1 cellular context compared by ENCODE assay signal in the genomic region with DNA sequence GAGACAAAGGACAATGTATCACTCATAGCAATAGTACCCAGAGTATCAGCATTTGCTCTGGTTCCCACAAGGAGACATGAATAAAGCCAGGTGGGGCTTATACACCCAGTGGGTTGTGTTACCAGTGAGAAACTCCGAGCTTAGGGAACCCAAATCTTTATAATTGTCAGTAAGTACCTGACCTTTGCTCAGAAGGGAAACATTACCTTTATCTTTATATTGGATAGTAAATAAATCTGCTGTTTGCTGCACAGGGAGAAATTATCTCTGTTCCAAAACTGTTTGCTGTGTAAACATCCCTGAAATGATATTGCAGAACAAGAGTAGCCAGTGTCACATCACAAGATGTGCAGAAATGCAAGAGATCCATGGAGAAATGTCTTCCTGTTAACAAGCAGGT.
A peak's percentile ranks its signal among the peaks of the same experiment; 100 is the strongest.
TF ChIP-seq lines count a peak whose summit lies in the region.

No MANE protein-coding gene starts in this region.

TF ChIP-seq in HepG2, 621 proteins besides CTCF, POLR2A, EP300 and RAD21 (continued from another document):
- no peak for TF ChIP-seq SPEN (CRISPR knock-in tag; IDR thresholded peaks at IDR 0.05; ENCODE audit: low read depth)
- TF ChIP-seq, protein P1, sequence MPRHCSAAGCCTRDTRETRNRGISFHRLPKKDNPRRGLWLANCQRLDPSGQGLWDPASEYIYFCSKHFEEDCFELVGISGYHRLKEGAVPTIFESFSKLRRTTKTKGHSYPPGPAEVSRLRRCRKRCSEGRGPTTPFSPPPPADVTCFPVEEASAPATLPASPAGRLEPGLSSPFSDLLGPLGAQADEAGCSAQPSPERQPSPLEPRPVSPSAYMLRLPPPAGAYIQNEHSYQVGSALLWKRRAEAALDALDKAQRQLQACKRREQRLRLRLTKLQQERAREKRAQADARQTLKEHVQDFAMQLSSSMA (CRISPR knock-in tag; IDR thresholded peaks at IDR 0.05), result no peak
- TF ChIP-seq BRCA1 (CRISPR knock-in tag; IDR thresholded peaks at IDR 0.05), result no peak
- TF ChIP-seq GTF3A (CRISPR knock-in tag; conservative IDR thresholded peaks at IDR 0.05), result no peak
- no peak for TF ChIP-seq KDM1A (CRISPR knock-in tag; IDR thresholded peaks at IDR 0.05)
- TF ChIP-seq NPAS2 (CRISPR knock-in tag; IDR thresholded peaks at IDR 0.05; ENCODE audit: borderline replicate concordance), result no peak
- no peak for TF ChIP-seq AGO1 (IDR thresholded peaks at IDR 0.05; ENCODE audit: low read depth, low read length, poor library complexity, severe bottlenecking)
- TF ChIP-seq, protein P2, sequence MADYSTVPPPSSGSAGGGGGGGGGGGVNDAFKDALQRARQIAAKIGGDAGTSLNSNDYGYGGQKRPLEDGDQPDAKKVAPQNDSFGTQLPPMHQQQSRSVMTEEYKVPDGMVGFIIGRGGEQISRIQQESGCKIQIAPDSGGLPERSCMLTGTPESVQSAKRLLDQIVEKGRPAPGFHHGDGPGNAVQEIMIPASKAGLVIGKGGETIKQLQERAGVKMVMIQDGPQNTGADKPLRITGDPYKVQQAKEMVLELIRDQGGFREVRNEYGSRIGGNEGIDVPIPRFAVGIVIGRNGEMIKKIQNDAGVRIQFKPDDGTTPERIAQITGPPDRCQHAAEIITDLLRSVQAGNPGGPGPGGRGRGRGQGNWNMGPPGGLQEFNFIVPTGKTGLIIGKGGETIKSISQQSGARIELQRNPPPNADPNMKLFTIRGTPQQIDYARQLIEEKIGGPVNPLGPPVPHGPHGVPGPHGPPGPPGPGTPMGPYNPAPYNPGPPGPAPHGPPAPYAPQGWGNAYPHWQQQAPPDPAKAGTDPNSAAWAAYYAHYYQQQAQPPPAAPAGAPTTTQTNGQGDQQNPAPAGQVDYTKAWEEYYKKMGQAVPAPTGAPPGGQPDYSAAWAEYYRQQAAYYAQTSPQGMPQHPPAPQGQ (CRISPR knock-in tag; IDR thresholded peaks at IDR 0.05; ENCODE audit: borderline replicate concordance), result no peak
- TF ChIP-seq, protein P3, sequence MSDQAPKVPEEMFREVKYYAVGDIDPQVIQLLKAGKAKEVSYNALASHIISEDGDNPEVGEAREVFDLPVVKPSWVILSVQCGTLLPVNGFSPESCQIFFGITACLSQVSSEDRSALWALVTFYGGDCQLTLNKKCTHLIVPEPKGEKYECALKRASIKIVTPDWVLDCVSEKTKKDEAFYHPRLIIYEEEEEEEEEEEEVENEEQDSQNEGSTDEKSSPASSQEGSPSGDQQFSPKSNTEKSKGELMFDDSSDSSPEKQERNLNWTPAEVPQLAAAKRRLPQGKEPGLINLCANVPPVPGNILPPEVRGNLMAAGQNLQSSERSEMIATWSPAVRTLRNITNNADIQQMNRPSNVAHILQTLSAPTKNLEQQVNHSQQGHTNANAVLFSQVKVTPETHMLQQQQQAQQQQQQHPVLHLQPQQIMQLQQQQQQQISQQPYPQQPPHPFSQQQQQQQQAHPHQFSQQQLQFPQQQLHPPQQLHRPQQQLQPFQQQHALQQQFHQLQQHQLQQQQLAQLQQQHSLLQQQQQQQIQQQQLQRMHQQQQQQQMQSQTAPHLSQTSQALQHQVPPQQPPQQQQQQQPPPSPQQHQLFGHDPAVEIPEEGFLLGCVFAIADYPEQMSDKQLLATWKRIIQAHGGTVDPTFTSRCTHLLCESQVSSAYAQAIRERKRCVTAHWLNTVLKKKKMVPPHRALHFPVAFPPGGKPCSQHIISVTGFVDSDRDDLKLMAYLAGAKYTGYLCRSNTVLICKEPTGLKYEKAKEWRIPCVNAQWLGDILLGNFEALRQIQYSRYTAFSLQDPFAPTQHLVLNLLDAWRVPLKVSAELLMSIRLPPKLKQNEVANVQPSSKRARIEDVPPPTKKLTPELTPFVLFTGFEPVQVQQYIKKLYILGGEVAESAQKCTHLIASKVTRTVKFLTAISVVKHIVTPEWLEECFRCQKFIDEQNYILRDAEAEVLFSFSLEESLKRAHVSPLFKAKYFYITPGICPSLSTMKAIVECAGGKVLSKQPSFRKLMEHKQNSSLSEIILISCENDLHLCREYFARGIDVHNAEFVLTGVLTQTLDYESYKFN (CRISPR knock-in tag; conservative IDR thresholded peaks at IDR 0.05), result peak; percentile 47; the same call in 1 of the 2 replicates
- no peak for TF ChIP-seq ZNF749 (CRISPR knock-in tag; IDR thresholded peaks at IDR 0.05; ENCODE audit: borderline replicate concordance)
- TF ChIP-seq FOXJ3 (CRISPR knock-in tag; IDR thresholded peaks at IDR 0.05; ENCODE audit: borderline replicate concordance), result peak; percentile 40; the same call in 1 of the 2 replicates
- TF ChIP-seq XRCC5 (optimal IDR thresholded peaks at IDR 0.05; ENCODE audit: low read length), result no peak
- TF ChIP-seq ZKSCAN1 (IDR thresholded peaks at IDR 0.05; ENCODE audit: low read length), result no peak
- TF ChIP-seq BCL6 (CRISPR knock-in tag; IDR thresholded peaks at IDR 0.05), result peak; percentile 50; the same call in 1 of the 2 replicates
- no peak for TF ChIP-seq CENPX (CRISPR knock-in tag; IDR thresholded peaks at IDR 0.05)
- no peak for TF ChIP-seq RFXANK (CRISPR knock-in tag; IDR thresholded peaks at IDR 0.05)
- no peak for TF ChIP-seq MIER3 (CRISPR knock-in tag; IDR thresholded peaks at IDR 0.05; ENCODE audit: borderline replicate concordance)
- peak; percentile 20; the same call in 1 of the 2 replicates for TF ChIP-seq CREM (IDR thresholded peaks at IDR 0.05)
- TF ChIP-seq CREM (CRISPR knock-in tag; IDR thresholded peaks at IDR 0.05), result no peak
- TF ChIP-seq PPARG (CRISPR knock-in tag; conservative IDR thresholded peaks at IDR 0.05), result no peak; the same call in 1 of the 2 replicates
- TF ChIP-seq HCFC1 (IDR thresholded peaks at IDR 0.05; ENCODE audit: low read depth, low read length), result no peak
- TF ChIP-seq CC2D1A (CRISPR knock-in tag; IDR thresholded peaks at IDR 0.05), result no peak
- TF ChIP-seq, protein P4, sequence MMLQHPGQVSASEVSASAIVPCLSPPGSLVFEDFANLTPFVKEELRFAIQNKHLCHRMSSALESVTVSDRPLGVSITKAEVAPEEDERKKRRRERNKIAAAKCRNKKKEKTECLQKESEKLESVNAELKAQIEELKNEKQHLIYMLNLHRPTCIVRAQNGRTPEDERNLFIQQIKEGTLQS (CRISPR knock-in tag; IDR thresholded peaks at IDR 0.05), result no peak
- no peak for TF ChIP-seq ZNF230 (CRISPR knock-in tag; IDR thresholded peaks at IDR 0.05)
- peak; percentile 44; the same call in 1 of the 2 replicates for TF ChIP-seq MIXL1 (CRISPR knock-in tag; IDR thresholded peaks at IDR 0.05)
- TF ChIP-seq SIX1 (CRISPR knock-in tag; IDR thresholded peaks at IDR 0.05; ENCODE audit: borderline replicate concordance), result peak; percentile 78
- no peak for TF ChIP-seq ZNF121 (CRISPR knock-in tag; IDR thresholded peaks at IDR 0.05)
